12 cellular contexts compared by ENCODE assay signal in the genomic region with DNA sequence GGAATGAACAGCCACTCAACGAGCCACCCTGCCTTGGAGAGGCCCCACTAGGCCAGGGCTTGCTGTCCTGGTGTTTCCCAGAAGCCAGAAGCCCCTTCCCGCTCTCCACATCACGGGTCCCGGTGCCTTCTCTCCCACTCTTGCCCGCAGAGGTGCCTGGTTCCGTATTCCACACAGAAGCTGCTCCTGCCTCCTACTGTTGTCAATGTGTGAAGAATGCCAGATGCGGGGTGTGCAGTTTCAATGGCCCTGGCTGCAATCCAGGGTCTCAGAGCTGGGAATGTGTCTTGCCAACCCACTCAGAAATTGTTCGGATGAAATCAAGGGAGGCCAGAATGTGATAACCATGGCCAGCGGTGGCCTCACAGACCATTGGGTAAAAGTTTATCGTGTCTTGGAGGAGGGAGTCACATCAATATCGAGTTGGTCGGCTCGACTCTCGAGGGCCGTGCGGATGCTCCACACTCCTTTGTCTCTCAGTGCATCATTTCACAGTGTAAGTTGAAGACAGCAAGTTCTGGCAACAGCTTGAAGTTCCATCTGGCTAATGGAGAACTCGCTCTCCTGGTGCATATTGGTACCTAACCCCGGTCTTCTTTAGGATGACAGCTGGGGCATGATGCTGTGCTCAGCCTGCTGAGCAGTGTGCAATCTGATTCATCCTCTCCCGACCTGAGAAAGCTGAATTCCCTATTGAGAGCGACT.
DNase-seq lines count a peak whose midpoint lies in the region; FAIRE-seq and TF ChIP-seq lines count a peak whose summit lies in the region.
"Had no signal": no experiment of that assay in that cellular context is flagged by ENCODE, and none has a peak within 500 bp of the region (broad histone marks: within the 10 kb centered on the region; RNA-seq: fewer than 3 reads in every experiment).

No MANE protein-coding gene starts in this region.

- no peak for TF ChIP-seq EP300 in sigmoid colon (IDR thresholded peaks at IDR 0.05)

- 81 to 87% methylated on average over 20 of the region's 20 CpGs for WGBS in sigmoid colon, 2 donors

- no peak overlapping the region for H3K4me3 Mint-ChIP-seq in progenitor cell of endocrine pancreas (ENCODE audit: low read depth)
- H3K4me3 Mint-ChIP-seq: activated CD4-positive, alpha-beta T cell treated with anti-CD3 and anti-CD28 coated beads for 36 hours; immature natural killer cell had no signal

- DNase-seq in DMS153 treated with DMSO at 0.1 percent for 48 hours (lab: John Stamatoyannopoulos, UW; ENCODE audit: unreplicated experiment), result peak; percentile 45
- DNase-seq in NCI-H2171 treated with DMSO at 0.1 percent for 48 hours (lab: John Stamatoyannopoulos, UW), result peak; percentile 99
- no peak for DNase-seq in bronchial epithelial cell (ENCODE audit: low read depth)
- peak in 46 of 56 donors; percentile 5 to 81 (median 55) for DNase-seq in nucleus accumbens (lab: John Stamatoyannopoulos, UW)
- no peak for DNase-seq in activated CD4-positive, alpha-beta T cell treated with anti-CD3 and anti-CD28 coated beads, Interleukin-2, amount 50 U/mL, for 1 hour
- no peak for DNase-seq in sigmoid colon
- DNase-seq in stimulated activated CD4-positive, alpha-beta T cell treated with anti-CD3 and anti-CD28 coated beads, Interleukin-1b, Interleukin-23, amount 100 ng/mL, for 48 hours, result no peak
- DNase-seq in progenitor cell of endocrine pancreas (ENCODE audit: low spot score, unreplicated experiment), result no peak
- DNase-seq: activated CD4-positive, alpha-beta T cell treated with anti-CD3 and anti-CD28 coated beads for 36 hours; immature natural killer cell had no signal

- no peaks in the 10 kb centered on the region for H3K9me3 ChIP-seq in sigmoid colon

- peaks cover 2% of the 10 kb centered on the region for H3K36me3 Mint-ChIP-seq in progenitor cell of endocrine pancreas (ENCODE audit: insufficient read depth)
- H3K36me3 Mint-ChIP-seq: immature natural killer cell had no signal

- H3K4me1 Mint-ChIP-seq in progenitor cell of endocrine pancreas (ENCODE audit: low read depth), result peaks cover 19% of the 10 kb centered on the region
- H3K4me1 Mint-ChIP-seq: activated CD4-positive, alpha-beta T cell treated with anti-CD3 and anti-CD28 coated beads for 36 hours; immature natural killer cell had no signal

- peaks cover 0 to 12% (median 0%) of the 10 kb centered on the region in 4 donors for H3K4me1 ChIP-seq in sigmoid colon

- TF ChIP-seq POLR2A in sigmoid colon (IDR thresholded peaks at IDR 0.05), result no peak

- peak; percentile 13 for FAIRE-seq in bronchial epithelial cell (lab: Jason Lieb, UNC)

- no peaks in the 10 kb centered on the region for H3K36me3 ChIP-seq in bronchial epithelial cell (ENCODE audit: control insufficient read depth, insufficient read depth, low read length)
- H3K36me3 ChIP-seq in sigmoid colon, result no peaks in the 10 kb centered on the region

- H3K9me3 Mint-ChIP-seq in progenitor cell of endocrine pancreas (ENCODE audit: low read depth), result no peaks in the 10 kb centered on the region
- H3K9me3 Mint-ChIP-seq: activated T-helper 2 cell treated with anti-CD3 and anti-CD28 coated beads, Interferon-gamma antibody, Interleukin-2, Interleukin-4, amounts not matched to agents 10 μg/mL and 5 μg/mL and 100 μg/mL, durations not matched to agents 14 hours and 24 hours and 36 hours had no signal

- H3K27ac ChIP-seq in sigmoid colon, result no peak overlapping the region
- H3K27ac ChIP-seq: C4-2B had no signal

- TF ChIP-seq CTCF in bronchial epithelial cell (IDR thresholded peaks at IDR 0.05; ENCODE audit: insufficient read depth, low read length, severe bottlenecking), result no peak
- TF ChIP-seq CTCF in sigmoid colon (IDR thresholded peaks at IDR 0.05), result no peak
- TF ChIP-seq CTCF in progenitor cell of endocrine pancreas (IDR thresholded peaks at IDR 0.05; ENCODE audit: unreplicated experiment), result no peak

- intact Hi-C loops in sigmoid colon (cut with DNase I), result no loop called here

- no peak overlapping the region for H3K27ac Mint-ChIP-seq in progenitor cell of endocrine pancreas
- H3K27ac Mint-ChIP-seq: activated CD4-positive, alpha-beta T cell treated with anti-CD3 and anti-CD28 coated beads for 36 hours; activated T-helper 2 cell treated with anti-CD3 and anti-CD28 coated beads, Interferon-gamma antibody, Interleukin-2, Interleukin-4, amounts not matched to agents 10 μg/mL and 5 μg/mL and 100 μg/mL, durations not matched to agents 14 hours and 24 hours and 36 hours; immature natural killer cell had no signal

- peaks cover 3% of the 10 kb centered on the region for H3K27me3 Mint-ChIP-seq in progenitor cell of endocrine pancreas
- H3K27me3 Mint-ChIP-seq: activated CD4-positive, alpha-beta T cell treated with anti-CD3 and anti-CD28 coated beads for 36 hours had no signal

- H3K27me3 ChIP-seq in bronchial epithelial cell (ENCODE audit: control insufficient read depth, insufficient read depth, low read length) (no peaks in the 10 kb centered on the region), sigmoid colon (no peaks in the 10 kb centered on the region)

- H3K4me3 ChIP-seq in bronchial epithelial cell (ENCODE audit: low read depth, low read length), result no peak overlapping the region
- peak overlapping the region in 1 of 4 donors; percentile 13 for H3K4me3 ChIP-seq in sigmoid colon

Comparison
In these comparisons a context has a peak if more than half of its experiments do, and no peak if none do; other contexts are left out.
1. DNase-seq: peak in DMS153 treated with DMSO at 0.1 percent for 48 hours (single experiment), NCI-H2171 treated with DMSO at 0.1 percent for 48 hours (single experiment) and nucleus accumbens (46 of 56); none in bronchial epithelial cell (single experiment), activated CD4-positive, alpha-beta T cell treated with anti-CD3 and anti-CD28 coated beads, Interleukin-2, amount 50 U/mL, for 1 hour (single experiment), sigmoid colon (single experiment), stimulated activated CD4-positive, alpha-beta T cell treated with anti-CD3 and anti-CD28 coated beads, Interleukin-1b, Interleukin-23, amount 100 ng/mL, for 48 hours (single experiment) and progenitor cell of endocrine pancreas (single experiment).